Comparison of ENCODE assay signal across 2 cellular contexts in the genomic region with DNA sequence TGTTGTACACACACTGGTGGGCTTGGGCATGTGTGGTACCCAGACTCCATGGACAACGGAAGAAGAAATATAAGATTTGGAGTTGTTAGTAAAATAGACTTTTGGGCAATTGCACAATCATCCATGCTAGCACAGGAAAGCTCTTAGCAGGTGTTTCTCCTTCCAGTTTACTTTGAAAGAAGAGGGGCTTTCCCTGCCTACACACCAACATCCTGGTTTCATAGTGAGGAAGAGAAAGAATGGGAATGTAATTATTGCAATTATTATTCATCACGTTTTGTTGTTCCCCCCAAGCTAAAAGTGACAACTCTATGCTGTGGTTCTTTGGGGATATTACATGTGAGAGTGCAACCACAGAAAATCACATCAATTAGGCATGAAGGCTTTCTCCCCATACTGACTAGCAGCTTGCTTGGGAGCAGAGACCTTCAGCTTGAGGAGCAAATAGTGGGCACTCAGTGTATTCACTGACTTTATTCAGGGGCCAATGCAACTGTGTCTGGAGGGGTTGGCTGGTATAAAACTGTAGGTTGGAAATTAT.
A peak's percentile ranks its signal among the peaks of the same experiment; 100 is the strongest.
TF ChIP-seq lines count a peak whose summit lies in the region.

No MANE protein-coding gene starts in this region.

TF ChIP-seq in IMR-90, 13 proteins besides CTCF, POLR2A, EP300 and RAD21:
- TF ChIP-seq CEBPB (IDR thresholded peaks at IDR 0.05; ENCODE audit: low read depth, low read length): peak; percentile 42; the same call in 1 of the 2 replicates
- no peak for TF ChIP-seq MAFK (IDR thresholded peaks at IDR 0.05; ENCODE audit: low read depth, low read length)
TF ChIP-seq in IMR-90: peak in this region for 1.

TF ChIP-seq in GM12878, 131 proteins besides CTCF, POLR2A, EP300 and RAD21:
- TF ChIP-seq FOXM1 (IDR thresholded peaks at IDR 0.05; ENCODE audit: low read depth, low read length) (peak; percentile 76; the same call in 1 of the 2 replicates), ASH2L (IDR thresholded peaks at IDR 0.05; ENCODE audit: borderline replicate concordance, low read depth) (no peak), CREM (IDR thresholded peaks at IDR 0.05; ENCODE audit: low read depth) (peak; percentile 55; the same call in 1 of the 2 replicates), NFIC (IDR thresholded peaks at IDR 0.05; ENCODE audit: low read depth, low read length) (peak; percentile 78), RUNX3 (IDR thresholded peaks at IDR 0.05; ENCODE audit: low read length) (peak; percentile 90), DPF2 (IDR thresholded peaks at IDR 0.05) (peak; percentile 49; the same call in 1 of the 2 replicates), GATAD2B (conservative IDR thresholded peaks at IDR 0.05; ENCODE audit: low read depth) (peak; percentile 35; the same call in 1 of the 2 replicates), JUNB (IDR thresholded peaks at IDR 0.05) (peak; percentile 55; the same call in 1 of the 2 replicates), MTA2 (IDR thresholded peaks at IDR 0.05; ENCODE audit: low read depth) (peak; percentile 74; the same call in 1 of the 2 replicates), IKZF1 (conservative IDR thresholded peaks at IDR 0.05) (peak; percentile 74), ZNF24 (IDR thresholded peaks at IDR 0.05) (no peak), EED (IDR thresholded peaks at IDR 0.05; ENCODE audit: low read depth) (peak; percentile 71), CBX5 (IDR thresholded peaks at IDR 0.05; ENCODE audit: low read depth) (no peak), ETV6 (conservative IDR thresholded peaks at IDR 0.05 in 1 of 2, IDR thresholded peaks at IDR 0.05 in 1 of 2; ENCODE audit: borderline replicate concordance in 1 of 2, low read depth in 1 of 2) (no peak), BCL11A (IDR thresholded peaks at IDR 0.05; ENCODE audit: low read depth, low read length) (0 out of 2 replicates have a peak, but pooled peaks have one; percentile 54), CREB1 (IDR thresholded peaks at IDR 0.05; ENCODE audit: low read depth) (peak; percentile 54; the same call in 1 of the 2 replicates), BHLHE40 (IDR thresholded peaks at IDR 0.05; ENCODE audit: borderline replicate concordance in 1 of 2, low read depth in 2 of 2, low read length in 1 of 2) (0 out of 4 replicates have a peak, but pooled peaks of 1 of the 2 experiments have one; percentile 15), ZNF217 (IDR thresholded peaks at IDR 0.05) (no peak), IKZF2 (IDR thresholded peaks at IDR 0.05) (peak; percentile 61 to 71), TCF12 (IDR thresholded peaks at IDR 0.05; ENCODE audit: low read depth, low read length) (0 out of 2 replicates have a peak, but pooled peaks have one; percentile 27)
- TF ChIP-seq, protein P1, sequence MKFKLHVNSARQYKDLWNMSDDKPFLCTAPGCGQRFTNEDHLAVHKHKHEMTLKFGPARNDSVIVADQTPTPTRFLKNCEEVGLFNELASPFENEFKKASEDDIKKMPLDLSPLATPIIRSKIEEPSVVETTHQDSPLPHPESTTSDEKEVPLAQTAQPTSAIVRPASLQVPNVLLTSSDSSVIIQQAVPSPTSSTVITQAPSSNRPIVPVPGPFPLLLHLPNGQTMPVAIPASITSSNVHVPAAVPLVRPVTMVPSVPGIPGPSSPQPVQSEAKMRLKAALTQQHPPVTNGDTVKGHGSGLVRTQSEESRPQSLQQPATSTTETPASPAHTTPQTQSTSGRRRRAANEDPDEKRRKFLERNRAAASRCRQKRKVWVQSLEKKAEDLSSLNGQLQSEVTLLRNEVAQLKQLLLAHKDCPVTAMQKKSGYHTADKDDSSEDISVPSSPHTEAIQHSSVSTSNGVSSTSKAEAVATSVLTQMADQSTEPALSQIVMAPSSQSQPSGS (IDR thresholded peaks at IDR 0.05; ENCODE audit: low read length): peak; percentile 51; the same call in 1 of the 2 replicates
- TF ChIP-seq, protein P2, sequence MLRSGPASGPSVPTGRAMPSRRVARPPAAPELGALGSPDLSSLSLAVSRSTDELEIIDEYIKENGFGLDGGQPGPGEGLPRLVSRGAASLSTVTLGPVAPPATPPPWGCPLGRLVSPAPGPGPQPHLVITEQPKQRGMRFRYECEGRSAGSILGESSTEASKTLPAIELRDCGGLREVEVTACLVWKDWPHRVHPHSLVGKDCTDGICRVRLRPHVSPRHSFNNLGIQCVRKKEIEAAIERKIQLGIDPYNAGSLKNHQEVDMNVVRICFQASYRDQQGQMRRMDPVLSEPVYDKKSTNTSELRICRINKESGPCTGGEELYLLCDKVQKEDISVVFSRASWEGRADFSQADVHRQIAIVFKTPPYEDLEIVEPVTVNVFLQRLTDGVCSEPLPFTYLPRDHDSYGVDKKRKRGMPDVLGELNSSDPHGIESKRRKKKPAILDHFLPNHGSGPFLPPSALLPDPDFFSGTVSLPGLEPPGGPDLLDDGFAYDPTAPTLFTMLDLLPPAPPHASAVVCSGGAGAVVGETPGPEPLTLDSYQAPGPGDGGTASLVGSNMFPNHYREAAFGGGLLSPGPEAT (IDR thresholded peaks at IDR 0.05; ENCODE audit: low read depth): 0 out of 2 replicates have a peak, but pooled peaks have one; percentile 31
- TF ChIP-seq, protein P3, sequence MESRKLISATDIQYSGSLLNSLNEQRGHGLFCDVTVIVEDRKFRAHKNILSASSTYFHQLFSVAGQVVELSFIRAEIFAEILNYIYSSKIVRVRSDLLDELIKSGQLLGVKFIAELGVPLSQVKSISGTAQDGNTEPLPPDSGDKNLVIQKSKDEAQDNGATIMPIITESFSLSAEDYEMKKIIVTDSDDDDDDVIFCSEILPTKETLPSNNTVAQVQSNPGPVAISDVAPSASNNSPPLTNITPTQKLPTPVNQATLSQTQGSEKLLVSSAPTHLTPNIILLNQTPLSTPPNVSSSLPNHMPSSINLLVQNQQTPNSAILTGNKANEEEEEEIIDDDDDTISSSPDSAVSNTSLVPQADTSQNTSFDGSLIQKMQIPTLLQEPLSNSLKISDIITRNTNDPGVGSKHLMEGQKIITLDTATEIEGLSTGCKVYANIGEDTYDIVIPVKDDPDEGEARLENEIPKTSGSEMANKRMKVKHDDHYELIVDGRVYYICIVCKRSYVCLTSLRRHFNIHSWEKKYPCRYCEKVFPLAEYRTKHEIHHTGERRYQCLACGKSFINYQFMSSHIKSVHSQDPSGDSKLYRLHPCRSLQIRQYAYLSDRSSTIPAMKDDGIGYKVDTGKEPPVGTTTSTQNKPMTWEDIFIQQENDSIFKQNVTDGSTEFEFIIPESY (IDR thresholded peaks at IDR 0.05): no peak
- TF ChIP-seq, protein P4, sequence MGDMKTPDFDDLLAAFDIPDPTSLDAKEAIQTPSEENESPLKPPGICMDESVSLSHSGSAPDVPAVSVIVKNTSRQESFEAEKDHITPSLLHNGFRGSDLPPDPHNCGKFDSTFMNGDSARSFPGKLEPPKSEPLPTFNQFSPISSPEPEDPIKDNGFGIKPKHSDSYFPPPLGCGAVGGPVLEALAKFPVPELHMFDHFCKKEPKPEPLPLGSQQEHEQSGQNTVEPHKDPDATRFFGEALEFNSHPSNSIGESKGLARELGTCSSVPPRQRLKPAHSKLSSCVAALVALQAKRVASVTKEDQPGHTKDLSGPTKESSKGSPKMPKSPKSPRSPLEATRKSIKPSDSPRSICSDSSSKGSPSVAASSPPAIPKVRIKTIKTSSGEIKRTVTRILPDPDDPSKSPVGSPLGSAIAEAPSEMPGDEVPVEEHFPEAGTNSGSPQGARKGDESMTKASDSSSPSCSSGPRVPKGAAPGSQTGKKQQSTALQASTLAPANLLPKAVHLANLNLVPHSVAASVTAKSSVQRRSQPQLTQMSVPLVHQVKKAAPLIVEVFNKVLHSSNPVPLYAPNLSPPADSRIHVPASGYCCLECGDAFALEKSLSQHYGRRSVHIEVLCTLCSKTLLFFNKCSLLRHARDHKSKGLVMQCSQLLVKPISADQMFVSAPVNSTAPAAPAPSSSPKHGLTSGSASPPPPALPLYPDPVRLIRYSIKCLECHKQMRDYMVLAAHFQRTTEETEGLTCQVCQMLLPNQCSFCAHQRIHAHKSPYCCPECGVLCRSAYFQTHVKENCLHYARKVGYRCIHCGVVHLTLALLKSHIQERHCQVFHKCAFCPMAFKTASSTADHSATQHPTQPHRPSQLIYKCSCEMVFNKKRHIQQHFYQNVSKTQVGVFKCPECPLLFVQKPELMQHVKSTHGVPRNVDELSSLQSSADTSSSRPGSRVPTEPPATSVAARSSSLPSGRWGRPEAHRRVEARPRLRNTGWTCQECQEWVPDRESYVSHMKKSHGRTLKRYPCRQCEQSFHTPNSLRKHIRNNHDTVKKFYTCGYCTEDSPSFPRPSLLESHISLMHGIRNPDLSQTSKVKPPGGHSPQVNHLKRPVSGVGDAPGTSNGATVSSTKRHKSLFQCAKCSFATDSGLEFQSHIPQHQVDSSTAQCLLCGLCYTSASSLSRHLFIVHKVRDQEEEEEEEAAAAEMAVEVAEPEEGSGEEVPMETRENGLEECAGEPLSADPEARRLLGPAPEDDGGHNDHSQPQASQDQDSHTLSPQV (IDR thresholded peaks at IDR 0.05): no peak
